ENCODE assay signal across 17 cellular contexts in genomic region chr14:99819514-99819913, GRCh38. TPM values are rescaled to one million over a fixed set of nuclear protein-coding genes. Genes with fewer than 3 reads are reported as not detected.
DNase-seq lines count a peak whose midpoint lies in the region; ATAC-seq and TF ChIP-seq lines count a peak whose summit lies in the region.
"Had no signal": no experiment of that assay in that cellular context is flagged by ENCODE, and none has a peak within 500 bp of the region (broad histone marks: within the 10 kb centered on the region; RNA-seq: fewer than 3 reads in every experiment).

No MANE protein-coding gene starts in this region.

- no peak overlapping the region for H3K4me3 Mint-ChIP-seq in GM23338
- peak overlapping the region; percentile 28 for H3K4me3 Mint-ChIP-seq in T-helper 2 cell treated with Interferon-gamma antibody and Interleukin-4, amounts not matched to agents 5 μg/mL and 100 μg/mL, for 36 hours
- no peak overlapping the region for H3K4me3 Mint-ChIP-seq in endodermal cell

- H3K9me2 ChIP-seq in GM23338 (ENCODE audit: insufficient read depth) (no peaks in the 10 kb centered on the region), PC-9 (ENCODE audit: insufficient read depth) (no peaks in the 10 kb centered on the region)

- H3K27ac ChIP-seq in GM23338 (ENCODE audit: low read depth) (no peak overlapping the region), endodermal cell (ENCODE audit: low read depth, low read length) (no peak overlapping the region), tibial artery (no peak overlapping the region), PC-9 (no peak overlapping the region)
- H3K27ac ChIP-seq: KMS-11 had no signal

- no peak overlapping the region for H3K9ac ChIP-seq in endodermal cell (ENCODE audit: extremely low read depth, low read length, poor library complexity, severe bottlenecking)
- H3K9ac ChIP-seq: KMS-11 had no signal

- H3K27ac Mint-ChIP-seq in GM23338 (no peak overlapping the region), endodermal cell (no peak overlapping the region)
- H3K27ac Mint-ChIP-seq in T-helper 2 cell treated with Interferon-gamma antibody and Interleukin-4, amounts not matched to agents 5 μg/mL and 100 μg/mL, for 36 hours: no peak overlapping the region

- peaks cover 23% of the 10 kb centered on the region for H3K4me1 Mint-ChIP-seq in GM23338
- peaks cover 10% of the 10 kb centered on the region for H3K4me1 Mint-ChIP-seq in T-helper 2 cell treated with Interferon-gamma antibody and Interleukin-4, amounts not matched to agents 5 μg/mL and 100 μg/mL, for 36 hours (ENCODE audit: low read depth)
- H3K4me1 Mint-ChIP-seq in endodermal cell: peaks cover 12% of the 10 kb centered on the region

- H3K4me3 ChIP-seq in GM23338 (no peak overlapping the region), endodermal cell (ENCODE audit: low read length) (no peak overlapping the region), tibial artery (no peak overlapping the region), PC-9 (no peak overlapping the region)

- TF ChIP-seq CTCF in GM23338 (conservative IDR thresholded peaks at IDR 0.05; ENCODE audit: low read depth in 2 of 2) (no peak), endodermal cell (conservative IDR thresholded peaks at IDR 0.05) (no peak), tibial artery (IDR thresholded peaks at IDR 0.05) (no peak), GM20000 (IDR thresholded peaks at IDR 0.05; ENCODE audit: extremely low read depth, missing control alignments) (no peak), PC-9 (conservative IDR thresholded peaks at IDR 0.05) (no peak)

- H4K20me1 ChIP-seq in GM23338 (replicated peaks; ENCODE audit: insufficient read depth) (no peaks in the 10 kb centered on the region; the same call in none of the 2 replicates), PC-9 (ENCODE audit: insufficient read depth) (no peaks in the 10 kb centered on the region)

- H2AFZ ChIP-seq in GM23338 (no peak overlapping the region), PC-9 (no peak overlapping the region)

- CTCF ChIA-PET in PC-9 (lab: Charles Lee): no interaction called here

- H3K27me3 ChIP-seq in GM23338 (ENCODE audit: insufficient read depth): no peaks in the 10 kb centered on the region
- no peaks in the 10 kb centered on the region for H3K27me3 ChIP-seq in endodermal cell (ENCODE audit: control insufficient read depth, insufficient read depth, low read length, poor library complexity, severe bottlenecking)
- no peaks in the 10 kb centered on the region for H3K27me3 ChIP-seq in tibial artery
- H3K27me3 ChIP-seq in PC-9 (ENCODE audit: insufficient read depth, low read depth): no peaks in the 10 kb centered on the region

- intact Hi-C loops in sciatic nerve (cut with DNase I) (no loop called here), tibial artery (cut with DNase I; ENCODE audit: low total_unique reads) (no loop called here), PC-9 (cut with micrococcal nuclease; ENCODE audit: unreplicated experiment) (no loop called here)

- peak; percentile 67 for DNase-seq in GM23338 (ENCODE audit: low spot score)
- no peak for DNase-seq in T-helper 2 cell treated with Interferon-gamma antibody and Interleukin-4, amounts not matched to agents 5 μg/mL and 100 μg/mL, for 36 hours (ENCODE audit: low spot score)
- peak; percentile 66 for DNase-seq in endodermal cell
- DNase-seq in sciatic nerve (ENCODE audit: low spot score): no peak
- no peak for DNase-seq in tibial artery
- no peak for DNase-seq in GM20000 (ENCODE audit: low spot score)
- no peak for DNase-seq in PC-9
- DNase-seq: activated effector memory CD4-positive, alpha-beta T cell treated with Interleukin-2 at 50 U/mL for 16 hours; central memory CD4-positive, alpha-beta T cell; DMS79; kidney; NCI-H1436; NCI-H510A; PC-3; posterior cingulate gyrus had no signal

- H3K27me3 Mint-ChIP-seq in GM23338 (ENCODE audit: insufficient read depth, low read depth, poor library complexity) (peaks cover 16% of the 10 kb centered on the region), endodermal cell (ENCODE audit: insufficient read depth) (peaks cover 5% of the 10 kb centered on the region)
- H3K27me3 Mint-ChIP-seq in T-helper 2 cell treated with Interferon-gamma antibody and Interleukin-4, amounts not matched to agents 5 μg/mL and 100 μg/mL, for 36 hours (ENCODE audit: low read depth): peaks cover 40% of the 10 kb centered on the region

- H3K36me3 ChIP-seq in GM23338 (ENCODE audit: insufficient read depth) (no peaks in the 10 kb centered on the region), endodermal cell (ENCODE audit: control insufficient read depth, insufficient read depth, low read length) (peaks cover 4% of the 10 kb centered on the region), tibial artery (no peaks in the 10 kb centered on the region), PC-9 (ENCODE audit: low read depth) (no peaks in the 10 kb centered on the region)

- H3K4me2 ChIP-seq in GM23338: peak overlapping the region; percentile 41
- H3K4me2 ChIP-seq in PC-9: no peak overlapping the region
- H3K4me2 ChIP-seq: KMS-11 had no signal

- WGBS in endodermal cell (ENCODE audit: insufficient coverage in 1 of 2, insufficient read length in 1 of 2), 2 experiments: 71 to 74% methylated on average over 7 to 15 of the region's 15 CpGs

- H3K9me3 Mint-ChIP-seq in GM23338: no peaks in the 10 kb centered on the region
- H3K9me3 Mint-ChIP-seq in T-helper 2 cell treated with Interferon-gamma antibody and Interleukin-4, amounts not matched to agents 5 μg/mL and 100 μg/mL, for 36 hours: no peaks in the 10 kb centered on the region
- H3K9me3 Mint-ChIP-seq in endodermal cell: no peaks in the 10 kb centered on the region

- peaks cover 12% of the 10 kb centered on the region; the same call in 1 of the 2 replicates for H3K4me1 ChIP-seq in GM23338 (ENCODE audit: insufficient read depth)
- H3K4me1 ChIP-seq in endodermal cell (ENCODE audit: control insufficient read depth, insufficient read depth, low read length): no peaks in the 10 kb centered on the region
- no peaks in the 10 kb centered on the region for H3K4me1 ChIP-seq in tibial artery
- H3K4me1 ChIP-seq in PC-9 (replicated peaks; ENCODE audit: insufficient read depth): no peaks in the 10 kb centered on the region

- ATAC-seq in GM23338 (peak; percentile 94), sciatic nerve (peak; percentile 66), GM21390 (IDR thresholded peaks at IDR 0.05; ENCODE audit: unreplicated experiment) (no peak)
- ATAC-seq: PC-3 had no signal

- H3F3A ChIP-seq in GM23338 (replicated peaks; ENCODE audit: low read depth): no peaks in the 10 kb centered on the region
- H3F3A ChIP-seq in PC-9 (ENCODE audit: insufficient read depth, low read depth): no peaks in the 10 kb centered on the region

- no TSS peak for BruUV-seq in PC-9 (replicated peaks; lab: Mats Ljungman, UMichigan)

- H3K9me3 ChIP-seq in endodermal cell (ENCODE audit: control insufficient read depth, low read length) (no peaks in the 10 kb centered on the region), tibial artery (no peaks in the 10 kb centered on the region), PC-9 (ENCODE audit: insufficient read depth, low read depth) (no peaks in the 10 kb centered on the region)

- no peaks in the 10 kb centered on the region for H3K36me3 Mint-ChIP-seq in GM23338 (ENCODE audit: low read depth)
- no peaks in the 10 kb centered on the region for H3K36me3 Mint-ChIP-seq in T-helper 2 cell treated with Interferon-gamma antibody and Interleukin-4, amounts not matched to agents 5 μg/mL and 100 μg/mL, for 36 hours (ENCODE audit: low read depth)
- no peaks in the 10 kb centered on the region for H3K36me3 Mint-ChIP-seq in endodermal cell (ENCODE audit: low read depth)

- H3K79me2 ChIP-seq in GM23338 (replicated peaks; ENCODE audit: insufficient read depth) (no peaks in the 10 kb centered on the region; the same call in 1 of the 2 replicates), PC-9 (ENCODE audit: low read depth) (no peaks in the 10 kb centered on the region)

- POLR2A ChIA-PET in PC-9 (lab: Charles Lee; ENCODE audit: unreplicated experiment): no interaction called here

TF ChIP-seq in GM23338, 12 proteins besides CTCF, POLR2A, EP300 and RAD21 (continues in another document):
- no peak for TF ChIP-seq POLR2AphosphoS5 (IDR thresholded peaks at IDR 0.05; ENCODE audit: low read depth)
- no peak for TF ChIP-seq ZNF331 (CRISPR knock-in tag; IDR thresholded peaks at IDR 0.05; ENCODE audit: low read depth)
- TF ChIP-seq, protein P1, sequence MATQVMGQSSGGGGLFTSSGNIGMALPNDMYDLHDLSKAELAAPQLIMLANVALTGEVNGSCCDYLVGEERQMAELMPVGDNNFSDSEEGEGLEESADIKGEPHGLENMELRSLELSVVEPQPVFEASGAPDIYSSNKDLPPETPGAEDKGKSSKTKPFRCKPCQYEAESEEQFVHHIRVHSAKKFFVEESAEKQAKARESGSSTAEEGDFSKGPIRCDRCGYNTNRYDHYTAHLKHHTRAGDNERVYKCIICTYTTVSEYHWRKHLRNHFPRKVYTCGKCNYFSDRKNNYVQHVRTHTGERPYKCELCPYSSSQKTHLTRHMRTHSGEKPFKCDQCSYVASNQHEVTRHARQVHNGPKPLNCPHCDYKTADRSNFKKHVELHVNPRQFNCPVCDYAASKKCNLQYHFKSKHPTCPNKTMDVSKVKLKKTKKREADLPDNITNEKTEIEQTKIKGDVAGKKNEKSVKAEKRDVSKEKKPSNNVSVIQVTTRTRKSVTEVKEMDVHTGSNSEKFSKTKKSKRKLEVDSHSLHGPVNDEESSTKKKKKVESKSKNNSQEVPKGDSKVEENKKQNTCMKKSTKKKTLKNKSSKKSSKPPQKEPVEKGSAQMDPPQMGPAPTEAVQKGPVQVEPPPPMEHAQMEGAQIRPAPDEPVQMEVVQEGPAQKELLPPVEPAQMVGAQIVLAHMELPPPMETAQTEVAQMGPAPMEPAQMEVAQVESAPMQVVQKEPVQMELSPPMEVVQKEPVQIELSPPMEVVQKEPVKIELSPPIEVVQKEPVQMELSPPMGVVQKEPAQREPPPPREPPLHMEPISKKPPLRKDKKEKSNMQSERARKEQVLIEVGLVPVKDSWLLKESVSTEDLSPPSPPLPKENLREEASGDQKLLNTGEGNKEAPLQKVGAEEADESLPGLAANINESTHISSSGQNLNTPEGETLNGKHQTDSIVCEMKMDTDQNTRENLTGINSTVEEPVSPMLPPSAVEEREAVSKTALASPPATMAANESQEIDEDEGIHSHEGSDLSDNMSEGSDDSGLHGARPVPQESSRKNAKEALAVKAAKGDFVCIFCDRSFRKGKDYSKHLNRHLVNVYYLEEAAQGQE (IDR thresholded peaks at IDR 0.05; ENCODE audit: unreplicated experiment): no peak
- no peak for TF ChIP-seq JUNB (IDR thresholded peaks at IDR 0.05; ENCODE audit: unreplicated experiment)

RNA-seq across cellular contexts. Expression of gene EML1, which starts 26.3 kb away (rescaled TPM):
- total RNA-seq in GM23338 (2014; rRNA removed; shearing (Covaris generic)): 18.1 and 24.1 TPM in 2 replicates
- polyA plus RNA-seq in GM23338 (2016; fragmentation: Nextera tagmentation; extraction: Ambion mirVana): 4.7 and 7.0 TPM in 2 replicates
- total RNA-seq in endodermal cell (10 to 100 TPM; 25.0 to 31.4 TPM), sciatic nerve (59.0 TPM), PC-9 (2021) (1.8 and 2.4 TPM in 2 replicates)
- polyA plus RNA-seq in endodermal cell (2013, experiment 1 of 2): 39.1 TPM
- polyA plus RNA-seq in endodermal cell (2013, experiment 2 of 2): 38.7 TPM

Comparison
In these comparisons a context has a peak if more than half of its experiments do, and no peak if none do; other contexts are left out.
1. DNase-seq: peak in GM23338 (single experiment) and endodermal cell (single experiment); none in T-helper 2 cell treated with Interferon-gamma antibody and Interleukin-4, amounts not matched to agents 5 μg/mL and 100 μg/mL, for 36 hours (single experiment), sciatic nerve (single experiment), tibial artery (0 of 2), GM20000 (single experiment) and PC-9 (0 of 2).